Comparison of ENCODE assay signal across 11 cellular contexts in the genomic region with DNA sequence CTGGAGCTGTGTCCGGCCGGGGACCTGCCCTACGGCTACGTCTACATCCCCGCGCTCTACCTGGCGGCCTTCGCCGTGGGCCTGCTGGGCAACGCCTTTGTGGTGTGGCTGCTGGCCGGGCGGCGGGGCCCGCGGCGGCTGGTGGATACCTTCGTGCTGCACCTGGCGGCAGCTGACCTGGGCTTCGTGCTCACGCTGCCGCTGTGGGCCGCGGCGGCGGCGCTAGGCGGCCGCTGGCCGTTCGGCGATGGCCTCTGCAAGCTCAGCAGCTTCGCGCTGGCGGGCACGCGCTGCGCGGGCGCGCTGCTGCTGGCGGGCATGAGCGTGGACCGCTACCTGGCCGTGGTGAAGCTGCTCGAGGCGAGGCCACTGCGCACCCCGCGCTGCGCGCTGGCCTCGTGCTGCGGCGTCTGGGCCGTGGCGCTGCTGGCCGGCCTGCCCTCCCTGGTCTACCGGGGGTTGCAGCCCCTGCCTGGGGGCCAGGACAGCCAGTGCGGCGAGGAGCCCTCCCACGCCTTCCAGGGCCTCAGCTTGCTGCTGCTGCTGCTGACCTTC. TPM values are rescaled to one million over a fixed set of nuclear protein-coding genes. Genes with fewer than 3 reads are reported as not detected.
A peak's percentile ranks its signal among the peaks of the same experiment; 100 is the strongest.
DNase-seq lines count a peak whose midpoint lies in the region; ATAC-seq and TF ChIP-seq lines count a peak whose summit lies in the region.
"Had no signal": no experiment of that assay in that cellular context is flagged by ENCODE, and none has a peak within 500 bp of the region (broad histone marks: within the 10 kb centered on the region; RNA-seq: fewer than 3 reads in every experiment).

No MANE protein-coding gene starts in this region.

- H3K79me1 ChIP-seq in neuronal stem cell (ENCODE audit: low read depth, low read length): no peaks in the 10 kb centered on the region

- WGBS in esophagus muscularis mucosa: no CpG with 5 or more reads among the region's 61 CpGs
- no CpG with 5 or more reads among the region's 61 CpGs for WGBS in neuronal stem cell (ENCODE audit: extremely low coverage in 2 of 2, insufficient read length in 2 of 2, insufficient replicate concordance in 1 of 2), 2 donors

- no peak for TF ChIP-seq EP300 in esophagus muscularis mucosa (IDR thresholded peaks at IDR 0.05)

- H3K18ac ChIP-seq in neuronal stem cell (ENCODE audit: low read length): peak overlapping the region; percentile 29

- no peaks in the 10 kb centered on the region for H3K36me3 Mint-ChIP-seq in glutamatergic neuron (ENCODE audit: unreplicated experiment)

- no peak overlapping the region for H3K4me3 Mint-ChIP-seq in glutamatergic neuron (ENCODE audit: unreplicated experiment)

- H2AFZ ChIP-seq in neuronal stem cell (ENCODE audit: low read length): no peak overlapping the region

- H3K27ac ChIP-seq in esophagus muscularis mucosa (replicated peaks in 1 of 4): no peak overlapping the region
- no peak overlapping the region for H3K27ac ChIP-seq in neuronal stem cell (replicated peaks; ENCODE audit: low read length)
- H3K27ac ChIP-seq: ovary had no signal

- no peak overlapping the region for H4K91ac ChIP-seq in neuronal stem cell (ENCODE audit: low read depth, low read length, poor library complexity)

- H3K27me3 ChIP-seq in BJ (ENCODE audit: control insufficient read depth, insufficient read depth, low read length) (peaks cover 21% of the 10 kb centered on the region), esophagus muscularis mucosa (peaks cover 0 to 90% (median 24%) of the 10 kb centered on the region in 4 donors), neuronal stem cell (ENCODE audit: control insufficient read depth in 3 of 3, insufficient read depth in 3 of 3, low read depth in 1 of 3, low read length in 3 of 3) (no peaks in the 10 kb centered on the region)
- H3K27me3 ChIP-seq: ovary had no signal

- ATAC-seq in GM18907 (IDR thresholded peaks at IDR 0.05; ENCODE audit: unreplicated experiment) (no peak), GM21515 (IDR thresholded peaks at IDR 0.05; ENCODE audit: unreplicated experiment) (no peak)

- no peak for TF ChIP-seq POLR2A in esophagus muscularis mucosa (IDR thresholded peaks at IDR 0.05; ENCODE audit: low read depth)

- CTCF ChIA-PET in BJ (lab: Yijun Ruan, JAX): no interaction called here

- peaks cover 7% of the 10 kb centered on the region for H3K27me3 Mint-ChIP-seq in glutamatergic neuron (ENCODE audit: unreplicated experiment)

- peak overlapping the region; percentile 48 for H2BK12ac ChIP-seq in neuronal stem cell (ENCODE audit: low read length)

- intact Hi-C loops in esophagus muscularis mucosa (cut with DNase I): no loop called here

- H2AK5ac ChIP-seq in neuronal stem cell (ENCODE audit: low read depth, low read length): peak overlapping the region; percentile 63

- TF ChIP-seq CTCF in BJ (IDR thresholded peaks at IDR 0.05; ENCODE audit: insufficient read depth, low read depth, low read length) (no peak), esophagus muscularis mucosa (IDR thresholded peaks at IDR 0.05) (no peak), glutamatergic neuron (IDR thresholded peaks at IDR 0.05; ENCODE audit: partially characterized antibody, unreplicated experiment) (no peak)

- H3K4me1 Mint-ChIP-seq in glutamatergic neuron (ENCODE audit: low read depth, unreplicated experiment): no peaks in the 10 kb centered on the region

- H4K8ac ChIP-seq in neuronal stem cell (ENCODE audit: low read depth, low read length): no peak overlapping the region

- H3K4me3 ChIP-seq in BJ (ENCODE audit: low read depth, low read length): peak overlapping the region; percentile 14; the same call in 1 of the 2 replicates
- H3K4me3 ChIP-seq in esophagus muscularis mucosa: peak overlapping the region; percentile 36 to 53 (median 44)
- no peak overlapping the region for H3K4me3 ChIP-seq in neuronal stem cell (ENCODE audit: low read length in 2 of 2)
- H3K4me3 ChIP-seq: ovary had no signal

- H3K23ac ChIP-seq in neuronal stem cell (ENCODE audit: low read depth, low read length, poor library complexity): peak overlapping the region; percentile 25

- no peak overlapping the region for H3K27ac Mint-ChIP-seq in glutamatergic neuron (ENCODE audit: unreplicated experiment)

- H3K9ac ChIP-seq in neuronal stem cell (ENCODE audit: low read depth, low read length, poor library complexity): no peak overlapping the region

- H2BK5ac ChIP-seq in neuronal stem cell (ENCODE audit: low read length): no peak overlapping the region

- peaks cover 4% of the 10 kb centered on the region for H3K9me3 Mint-ChIP-seq in glutamatergic neuron (ENCODE audit: unreplicated experiment)

- H3K36me3 ChIP-seq in BJ (ENCODE audit: control insufficient read depth, insufficient read depth, low read length) (no peaks in the 10 kb centered on the region), esophagus muscularis mucosa (no peaks in the 10 kb centered on the region), neuronal stem cell (replicated peaks in 1 of 2; ENCODE audit: control insufficient read depth in 2 of 2, insufficient read depth in 2 of 2, low read length in 2 of 2) (no peaks in the 10 kb centered on the region)
- H3K36me3 ChIP-seq: ovary had no signal

- DNase-seq in BJ (ENCODE audit: low read depth): no peak
- DNase-seq in NCI-H774 (lab: John Stamatoyannopoulos, UW): peak; percentile 33
- peak; percentile 78 for DNase-seq in esophagus muscularis mucosa (ENCODE audit: extremely low spot score)
- no peak for DNase-seq in neuronal stem cell (ENCODE audit: low spot score)
- no peak for DNase-seq in NCI-H1436 treated with DMSO at 0.1 percent for 48 hours (lab: John Stamatoyannopoulos, UW)
- DNase-seq in glutamatergic neuron: no peak
- DNase-seq: COR-L47, Kasumi-1 had no signal

- H3K4me2 ChIP-seq in neuronal stem cell (ENCODE audit: insufficient read depth, low read length, poor library complexity, severe bottlenecking): no peak overlapping the region

- H3K4me1 ChIP-seq in esophagus muscularis mucosa: peaks cover 13 to 15% (median 15%) of the 10 kb centered on the region in 4 donors
- H3K4me1 ChIP-seq in neuronal stem cell (ENCODE audit: control insufficient read depth in 2 of 2, insufficient read depth in 1 of 2, low read depth in 1 of 2, low read length in 2 of 2): peaks cover 5 to 10% of the 10 kb centered on the region in 2 donors

- no peak overlapping the region for H3K4ac ChIP-seq in neuronal stem cell (ENCODE audit: low read length)

- H2BK120ac ChIP-seq in neuronal stem cell (ENCODE audit: low read depth, low read length): no peak overlapping the region

- no peak overlapping the region for H3K14ac ChIP-seq in neuronal stem cell (ENCODE audit: low read length)

- POLR2A ChIA-PET in BJ (lab: Charles Lee): no interaction called here

- no peaks in the 10 kb centered on the region for H3K9me3 ChIP-seq in esophagus muscularis mucosa
- no peaks in the 10 kb centered on the region for H3K9me3 ChIP-seq in neuronal stem cell (replicated peaks in 1 of 2; ENCODE audit: control insufficient read depth in 2 of 2, insufficient read depth in 1 of 2, low read depth in 1 of 2, low read length in 2 of 2)
- H3K9me3 ChIP-seq: ovary had no signal

- H2BK15ac ChIP-seq in neuronal stem cell (ENCODE audit: low read length): no peak overlapping the region

RNA-seq across cellular contexts. Expression of gene GPR25, which starts 0.4 kb away (rescaled TPM):
- polyA plus RNA-seq in BJ (2011; rRNA removed): not detected in 2 replicates
- polyA minus RNA-seq in BJ (2011; rRNA and poly(A)+ RNA removed): not detected in 2 replicates
- total RNA-seq in esophagus muscularis mucosa (not detected), glutamatergic neuron (ENCODE audit: unreplicated experiment) (not detected)
- polyA plus RNA-seq in neuronal stem cell (2013, experiment 1 of 2): not detected
- polyA plus RNA-seq in neuronal stem cell (2013, experiment 2 of 2): not detected
- total RNA-seq: ovary had no signal

RNA-seq across cellular contexts. Expression of gene INAVA, which starts 21.5 kb away (rescaled TPM):
- 0.01 TPM in 1 of 2 replicates, not detected in the other for polyA plus RNA-seq in BJ (2011; rRNA removed)
- not detected in 2 replicates for polyA minus RNA-seq in BJ (2011; rRNA and poly(A)+ RNA removed)
- total RNA-seq in esophagus muscularis mucosa: under 1 TPM in 1 of 4 donors, not detected in 3; 0.63 TPM
- polyA plus RNA-seq in neuronal stem cell (2013, experiment 1 of 2): 30.9 TPM
- polyA plus RNA-seq in neuronal stem cell (2013, experiment 2 of 2): 29.8 TPM
- 2.4 TPM for total RNA-seq in glutamatergic neuron (ENCODE audit: unreplicated experiment)

Comparison
In these comparisons a context has a peak if more than half of its experiments do, and no peak if none do; other contexts are left out.
1. DNase-seq: peak in NCI-H774 (single experiment) and esophagus muscularis mucosa (single experiment); none in BJ (single experiment), neuronal stem cell (single experiment), NCI-H1436 treated with DMSO at 0.1 percent for 48 hours (single experiment) and glutamatergic neuron (single experiment).
2. H3K4me3 ChIP-seq: peak in BJ (single experiment) and esophagus muscularis mucosa (4 of 4); none in neuronal stem cell (0 of 2).